ENCODE assay signal across 22 cellular contexts in the genomic region with DNA sequence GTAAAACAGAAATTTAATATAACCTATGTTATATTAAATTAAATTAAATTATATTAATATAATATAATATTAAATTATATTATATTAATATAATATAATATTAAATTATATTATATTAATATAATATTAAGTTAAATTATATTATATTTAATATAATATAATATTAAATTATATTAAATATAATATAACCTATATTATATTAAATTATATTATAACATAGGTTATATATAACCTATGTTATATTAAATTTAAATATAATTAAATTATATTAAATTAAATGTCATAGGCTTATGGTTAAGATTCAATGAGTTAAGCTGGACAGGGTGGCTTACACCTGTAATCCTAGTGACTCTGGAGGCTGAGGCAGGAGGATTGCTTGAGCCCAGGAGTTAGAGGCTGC. TPM values are rescaled to one million over a fixed set of nuclear protein-coding genes. Genes with fewer than 3 reads are reported as not detected.
A peak's percentile ranks its signal among the peaks of the same experiment; 100 is the strongest.
DNase-seq lines count a peak whose midpoint lies in the region; ATAC-seq, FAIRE-seq and TF ChIP-seq lines count a peak whose summit lies in the region.
"Had no signal": no experiment of that assay in that cellular context is flagged by ENCODE, and none has a peak within 500 bp of the region (broad histone marks: within the 10 kb centered on the region; RNA-seq: fewer than 3 reads in every experiment).

No MANE protein-coding gene starts in this region.

- no peaks in the 10 kb centered on the region for H3K27me3 Mint-ChIP-seq in WTC11 (ENCODE audit: low read depth)

- POLR2A ChIA-PET in WTC11 (lab: Charles Lee): no interaction called here
- POLR2A ChIA-PET in OCI-LY7 (lab: Charles Lee): no interaction called here

- no peak overlapping the region for H3K27ac ChIP-seq in small intestine (ENCODE audit: low read depth in 1 of 2, low read length in 1 of 2)
- no peak overlapping the region for H3K27ac ChIP-seq in foreskin keratinocyte
- no peak overlapping the region for H3K27ac ChIP-seq in OCI-LY7 (ENCODE audit: low read depth, low read length, poor library complexity, severe bottlenecking)
- H3K27ac ChIP-seq: BLaER1, C4-2B had no signal

- H3K27me3 ChIP-seq in small intestine (ENCODE audit: control insufficient read depth in 2 of 2, insufficient read depth in 2 of 2, low read length in 2 of 2) (no peaks in the 10 kb centered on the region), foreskin keratinocyte (peaks cover 19% of the 10 kb centered on the region)
- H3K27me3 ChIP-seq: BLaER1 had no signal

- CTCF ChIA-PET in WTC11 (lab: Charles Lee): no interaction called here
- CTCF ChIA-PET in OCI-LY7 (lab: Charles Lee; ENCODE audit: unreplicated experiment): no interaction called here

- H3K36me3 Mint-ChIP-seq in WTC11: no peaks in the 10 kb centered on the region
- H3K36me3 Mint-ChIP-seq: CD4-positive, CD25-positive, alpha-beta regulatory T cell; CD8-positive, alpha-beta T cell had no signal

- H2AFZ ChIP-seq in OCI-LY7 (ENCODE audit: low read length): no peak overlapping the region

- no peaks in the 10 kb centered on the region for H3K9me3 Mint-ChIP-seq in WTC11
- H3K9me3 Mint-ChIP-seq: CD4-positive, CD25-positive, alpha-beta regulatory T cell; CD8-positive, alpha-beta T cell; GM23338; HFFc6 had no signal

- intact Hi-C loops in OCI-LY7 (cut with micrococcal nuclease; ENCODE audit: unreplicated experiment): loop anchor here (10.0 kb wide), 1 partner anchor 440 kb away; no protein-coding TSS in a partner anchor

- H3K4me3 ChIP-seq in small intestine (ENCODE audit: low read depth in 1 of 2, low read length in 2 of 2): no peak overlapping the region
- H3K4me3 ChIP-seq in OCI-LY7 (ENCODE audit: low read depth, low read length, poor library complexity, severe bottlenecking): no peak overlapping the region
- H3K4me3 ChIP-seq: BLaER1, GM12878, GM23338, HAP-1 had no signal

- DNase-seq in WTC11 (ENCODE audit: low spot score): no peak
- DNase-seq in frontal cortex (ENCODE audit: low spot score in 2 of 2): no peak
- no peak for DNase-seq in small intestine
- no peak for DNase-seq in foreskin keratinocyte
- no peak for DNase-seq in OCI-LY7 (ENCODE audit: low spot score)
- DNase-seq in HPDE6-E6E7 (ENCODE audit: extremely low spot score): no peak
- DNase-seq: 8988T; Caco-2; CD4-positive, CD25-positive, alpha-beta regulatory T cell; CD8-positive, alpha-beta T cell; DMS153; DND-41; GDM1; HFFc6 had no signal

- H3K9me2 ChIP-seq in OCI-LY7 (ENCODE audit: insufficient read depth, low read length): no peaks in the 10 kb centered on the region

- H3K27ac Mint-ChIP-seq in WTC11: no peak overlapping the region
- H3K27ac Mint-ChIP-seq: B cell; CD4-positive, CD25-positive, alpha-beta regulatory T cell; CD8-positive, alpha-beta T cell; GM23338; HFFc6 had no signal

- H3K9me3 ChIP-seq in small intestine (ENCODE audit: control insufficient read depth, low read depth) (no peaks in the 10 kb centered on the region), OCI-LY7 (ENCODE audit: low read length) (no peaks in the 10 kb centered on the region)
- H3K9me3 ChIP-seq: BLaER1, Caco-2, HAP-1 had no signal

- H3K4me2 ChIP-seq in OCI-LY7 (ENCODE audit: low read length): no peak overlapping the region
- H3K4me2 ChIP-seq: BLaER1, GM23338 had no signal

- H3K79me2 ChIP-seq in OCI-LY7 (ENCODE audit: insufficient read depth, low read depth, low read length): no peaks in the 10 kb centered on the region

- FAIRE-seq in G401.6 (lab: Jason Lieb, UNC) (peak; percentile 99), frontal cortex (lab: Jason Lieb, UNC) (peak; percentile 88), small intestine (lab: Jason Lieb, UNC) (peak; percentile 97)
- FAIRE-seq: GM12878, GM18507 had no signal

- H3K36me3 ChIP-seq in small intestine (ENCODE audit: control insufficient read depth in 2 of 2, insufficient read depth in 2 of 2, low read length in 2 of 2): no peaks in the 10 kb centered on the region
- H3K36me3 ChIP-seq in OCI-LY7 (ENCODE audit: insufficient read depth, low read length): no peaks in the 10 kb centered on the region
- H3K36me3 ChIP-seq: BLaER1, HAP-1 had no signal

- no peak for TF ChIP-seq CTCF in WTC11 (IDR thresholded peaks at IDR 0.05)
- no peak for TF ChIP-seq CTCF in foreskin keratinocyte (conservative IDR thresholded peaks at IDR 0.05)
- TF ChIP-seq CTCF in OCI-LY7 (conservative IDR thresholded peaks at IDR 0.05; ENCODE audit: low read length): no peak

- no peak overlapping the region for H3K4me3 Mint-ChIP-seq in WTC11
- H3K4me3 Mint-ChIP-seq: B cell; CD4-positive, CD25-positive, alpha-beta regulatory T cell; CD8-positive, alpha-beta T cell; GM23338; HFFc6 had no signal

- H3K4me1 ChIP-seq in small intestine (ENCODE audit: control insufficient read depth in 2 of 2, insufficient read depth in 1 of 2, low read depth in 1 of 2, low read length in 1 of 2) (no peaks in the 10 kb centered on the region), foreskin keratinocyte (no peaks in the 10 kb centered on the region), OCI-LY7 (ENCODE audit: insufficient read depth, low read length, poor library complexity, severe bottlenecking) (no peaks in the 10 kb centered on the region)
- H3K4me1 ChIP-seq: BLaER1 had no signal

- peaks cover 6% of the 10 kb centered on the region for H3K4me1 Mint-ChIP-seq in WTC11
- H3K4me1 Mint-ChIP-seq: B cell; CD4-positive, CD25-positive, alpha-beta regulatory T cell had no signal

- BruUV-seq in OCI-LY7 (replicated peaks; lab: Mats Ljungman, UMichigan): no TSS peak

- no peaks in the 10 kb centered on the region for H4K20me1 ChIP-seq in OCI-LY7 (ENCODE audit: insufficient read depth, low read length)
- H4K20me1 ChIP-seq: BLaER1 had no signal

- ATAC-seq in WTC11 (no peak), foreskin keratinocyte (no peak)
- ATAC-seq: CD8-positive, alpha-beta T cell; GM12878 had no signal

TF ChIP-seq in WTC11, 78 proteins besides CTCF, POLR2A, EP300 and RAD21:
- TF ChIP-seq HMGA2 (CRISPR knock-in tag; IDR thresholded peaks at IDR 0.05) (peak; percentile 92; the same call in 1 of the 2 replicates), ZNF219 (CRISPR knock-in tag; IDR thresholded peaks at IDR 0.05; ENCODE audit: borderline replicate concordance) (no peak)
- TF ChIP-seq, protein P1, sequence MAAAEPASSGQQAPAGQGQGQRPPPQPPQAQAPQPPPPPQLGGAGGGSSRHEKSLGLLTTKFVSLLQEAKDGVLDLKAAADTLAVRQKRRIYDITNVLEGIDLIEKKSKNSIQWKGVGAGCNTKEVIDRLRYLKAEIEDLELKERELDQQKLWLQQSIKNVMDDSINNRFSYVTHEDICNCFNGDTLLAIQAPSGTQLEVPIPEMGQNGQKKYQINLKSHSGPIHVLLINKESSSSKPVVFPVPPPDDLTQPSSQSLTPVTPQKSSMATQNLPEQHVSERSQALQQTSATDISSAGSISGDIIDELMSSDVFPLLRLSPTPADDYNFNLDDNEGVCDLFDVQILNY (CRISPR knock-in tag; IDR thresholded peaks at IDR 0.05): no peak
- TF ChIP-seq, protein P2, sequence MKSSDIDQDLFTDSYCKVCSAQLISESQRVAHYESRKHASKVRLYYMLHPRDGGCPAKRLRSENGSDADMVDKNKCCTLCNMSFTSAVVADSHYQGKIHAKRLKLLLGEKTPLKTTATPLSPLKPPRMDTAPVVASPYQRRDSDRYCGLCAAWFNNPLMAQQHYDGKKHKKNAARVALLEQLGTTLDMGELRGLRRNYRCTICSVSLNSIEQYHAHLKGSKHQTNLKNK (CRISPR knock-in tag; IDR thresholded peaks at IDR 0.05): no peak

RNA-seq across cellular contexts. Expression of a gene that starts 40.6 kb away (rescaled TPM):
- total RNA-seq in WTC11 (2021) (37.5 to 40.0 TPM (median 38.7 TPM) in 3 replicates), frontal cortex (47.7 TPM), foreskin keratinocyte (23.8 and 26.0 TPM in 2 replicates), OCI-LY7 (2022) (60.3 and 67.6 TPM in 2 replicates)
- polyA plus RNA-seq in small intestine (10 to 100 TPM; 12.7 to 17.5 (median 13.9) TPM), foreskin keratinocyte (22.6 and 23.1 TPM in 2 replicates)
- 50.2 and 56.1 TPM in 2 replicates for total RNA-seq in OCI-LY7 (2014; rRNA removed; shearing (Covaris generic))
